In the genomic region with DNA sequence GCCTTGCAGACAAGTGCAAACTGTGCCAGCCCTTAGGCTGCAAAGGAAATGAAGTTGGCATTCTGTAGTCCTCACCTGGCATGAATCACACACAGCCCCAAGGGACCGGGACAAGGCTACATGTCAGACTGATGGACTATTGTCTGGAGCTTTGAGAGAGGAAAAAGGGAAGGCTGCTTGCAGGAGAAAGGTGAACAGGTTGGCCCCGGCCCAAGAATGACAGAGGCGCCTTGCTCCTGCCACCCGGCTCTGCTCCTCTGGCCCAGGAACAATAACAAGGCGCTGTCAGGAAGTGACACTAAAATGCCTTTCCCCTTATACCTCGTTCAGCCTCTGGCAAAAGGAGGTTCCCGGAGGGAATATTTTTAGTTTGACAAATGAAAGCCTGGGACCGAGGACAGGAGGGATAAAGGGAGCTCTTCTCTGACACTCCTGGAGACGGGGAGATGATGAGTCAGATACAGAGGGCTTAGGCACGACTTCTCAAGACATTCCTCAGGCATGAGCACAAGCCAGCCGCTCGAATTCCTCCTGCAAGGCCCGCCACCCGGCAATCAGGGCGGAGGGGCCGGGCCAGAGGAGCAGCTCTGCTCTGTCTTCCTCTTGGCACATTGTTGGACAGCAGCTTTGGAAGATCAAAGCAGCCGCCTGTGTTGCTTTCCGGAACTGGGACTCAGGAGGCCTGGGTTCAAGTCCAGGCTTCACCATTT, we compare ENCODE assay signal across 9 cellular contexts.
A peak's percentile ranks its signal among the peaks of the same experiment; 100 is the strongest.
DNase-seq lines count a peak whose midpoint lies in the region; ATAC-seq and TF ChIP-seq lines count a peak whose summit lies in the region.
"Had no signal": no experiment of that assay in that cellular context is flagged by ENCODE, and none has a peak within 500 bp of the region (broad histone marks: within the 10 kb centered on the region; RNA-seq: fewer than 3 reads in every experiment).

No MANE protein-coding gene starts in this region.

- in situ Hi-C loops in brain microvascular endothelial cell (cut with HindIII; ENCODE audit: low pct_ligation_motif_present, low sequenced_read_pairs) = no loop called here

- H3K27ac ChIP-seq in brain microvascular endothelial cell (peak overlapping the region; percentile 24), upper lobe of right lung (peak overlapping the region; percentile 25)
- H3K27ac ChIP-seq: BLaER1 treated with 17β-estradiol and CSF1 and Interleukin-3, amounts not matched to agents 10 nM and 100 nM had no signal

- H3K9me3 ChIP-seq in upper lobe of right lung = no peaks in the 10 kb centered on the region

- TF ChIP-seq CTCF in brain microvascular endothelial cell (IDR thresholded peaks at IDR 0.05; ENCODE audit: low read depth, low read length, missing control alignments) (no peak), upper lobe of right lung (IDR thresholded peaks at IDR 0.05) (no peak)

- peaks cover 5% of the 10 kb centered on the region for H3K4me1 ChIP-seq in upper lobe of right lung

- ATAC-seq in upper lobe of right lung = peak; percentile 90
- no peak for ATAC-seq in HG02852 (IDR thresholded peaks at IDR 0.05; ENCODE audit: unreplicated experiment)

- no peak overlapping the region for H3K4me3 ChIP-seq in brain microvascular endothelial cell (ENCODE audit: low read depth, low read length)
- no peak overlapping the region for H3K4me3 ChIP-seq in upper lobe of right lung
- H3K4me3 ChIP-seq: BLaER1 treated with 17β-estradiol and CSF1 and Interleukin-3, amounts not matched to agents 10 nM and 100 nM had no signal

- H3K36me3 ChIP-seq in brain microvascular endothelial cell (replicated peaks) (no peaks in the 10 kb centered on the region), upper lobe of right lung (no peaks in the 10 kb centered on the region)
- H3K36me3 ChIP-seq: BLaER1 treated with 17β-estradiol and CSF1 and Interleukin-3, amounts not matched to agents 10 nM and 100 nM had no signal

- peak; percentile 25 for DNase-seq in NCI-H2107 treated with DMSO at 0.1 percent for 48 hours (lab: John Stamatoyannopoulos, UW; ENCODE audit: unreplicated experiment)
- DNase-seq in NCI-H2107 (lab: John Stamatoyannopoulos, UW) = no peak
- peak; percentile 96 for DNase-seq in brain microvascular endothelial cell
- peak; percentile 100 for DNase-seq in kidney tubule cell (ENCODE audit: low spot score)
- DNase-seq in upper lobe of right lung = peak; percentile 72
- no peak for DNase-seq in NCI-H1694 treated with DMSO at 0.1 percent for 48 hours (lab: John Stamatoyannopoulos, UW)
- DNase-seq in activated CD4-positive, CD25-positive, alpha-beta regulatory T cell treated with anti-CD3 and anti-CD28 coated beads, Interleukin-2, amount 50 U/mL, for 72 hours = no peak

- H3K27me3 ChIP-seq in brain microvascular endothelial cell (replicated peaks) = no peaks in the 10 kb centered on the region
- H3K27me3 ChIP-seq in upper lobe of right lung = no peaks in the 10 kb centered on the region
- H3K27me3 ChIP-seq: BLaER1 treated with 17β-estradiol and CSF1 and Interleukin-3, amounts not matched to agents 10 nM and 100 nM had no signal

- intact Hi-C loops in upper lobe of right lung (cut with DNase I) = no loop called here

Comparison
In these comparisons a context has a peak if more than half of its experiments do, and no peak if none do; other contexts are left out.
1. DNase-seq: peak in NCI-H2107 treated with DMSO at 0.1 percent for 48 hours (single experiment), brain microvascular endothelial cell (single experiment), kidney tubule cell (single experiment) and upper lobe of right lung (single experiment); none in NCI-H2107 (single experiment), NCI-H1694 treated with DMSO at 0.1 percent for 48 hours (single experiment) and activated CD4-positive, CD25-positive, alpha-beta regulatory T cell treated with anti-CD3 and anti-CD28 coated beads, Interleukin-2, amount 50 U/mL, for 72 hours (single experiment).